Comparison of ENCODE assay signal across 11 cellular contexts in the genomic region with DNA sequence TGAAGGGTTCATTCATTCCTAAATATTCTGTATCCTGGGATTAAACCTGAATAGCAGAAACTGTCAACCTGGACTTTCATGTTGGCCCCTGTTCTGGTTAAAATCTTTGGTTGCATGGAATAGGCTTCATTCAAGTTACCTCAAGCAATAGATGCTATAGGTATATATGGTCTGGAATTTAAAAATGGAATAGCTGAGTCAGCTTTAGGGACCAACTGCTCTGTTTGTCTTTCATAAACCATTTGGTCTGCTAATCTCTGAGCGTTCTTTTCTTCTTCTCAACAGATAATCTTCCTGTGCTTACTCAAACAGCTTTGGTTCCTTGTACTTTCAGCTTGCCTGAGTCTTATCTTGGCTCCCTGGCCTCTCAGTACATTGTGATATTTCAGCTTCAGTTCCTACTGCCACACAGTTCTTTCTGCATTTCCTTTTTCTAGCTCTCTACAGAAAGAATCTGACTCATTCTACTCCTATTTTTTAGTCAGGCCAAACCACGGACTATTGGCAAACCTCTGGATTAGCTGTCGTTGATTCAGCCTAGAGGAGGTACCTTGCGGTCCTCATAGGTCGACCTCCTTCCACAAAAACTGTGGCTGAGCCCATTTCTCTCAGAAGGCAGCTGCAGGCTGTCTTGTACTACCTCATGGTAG. TPM values are rescaled to one million over a fixed set of nuclear protein-coding genes. Genes with fewer than 3 reads are reported as not detected.
DNase-seq lines count a peak whose midpoint lies in the region; ATAC-seq and TF ChIP-seq lines count a peak whose summit lies in the region.
"Had no signal": no experiment of that assay in that cellular context is flagged by ENCODE, and none has a peak within 500 bp of the region (broad histone marks: within the 10 kb centered on the region; RNA-seq: fewer than 3 reads in every experiment).

No MANE protein-coding gene starts in this region.

- H3K4me3 ChIP-seq in SK-N-SH (ENCODE audit: low read depth in 2 of 2, low read length in 1 of 2) (peak overlapping the region in 1 of 2 experiments; percentile 18; a peak in 3 of 4 replicates), fibroblast of mammary gland (ENCODE audit: control insufficient read depth, low read depth, low read length) (no peak overlapping the region), sigmoid colon (no peak overlapping the region), MM.1S (ENCODE audit: low read length) (no peak overlapping the region)

- H3K9me3 ChIP-seq in SK-N-SH (no peaks in the 10 kb centered on the region), sigmoid colon (no peaks in the 10 kb centered on the region), MM.1S (replicated peaks; ENCODE audit: insufficient read depth, low read length) (no peaks in the 10 kb centered on the region)

- H3K27me3 ChIP-seq in SK-N-SH (ENCODE audit: insufficient read depth) (no peaks in the 10 kb centered on the region), sigmoid colon (no peaks in the 10 kb centered on the region), MM.1S (replicated peaks; ENCODE audit: insufficient read depth, low read length) (no peaks in the 10 kb centered on the region)

- H3K79me2 ChIP-seq in SK-N-SH (ENCODE audit: insufficient read depth) (0 out of 2 replicates have a peak, but pooled peaks cover 7% of the 10 kb centered on the region), MM.1S (ENCODE audit: low read length) (no peaks in the 10 kb centered on the region)

- TF ChIP-seq POLR2A in sigmoid colon (IDR thresholded peaks at IDR 0.05), result no peak

- H3K9me2 ChIP-seq in SK-N-SH (no peaks in the 10 kb centered on the region), MM.1S (replicated peaks; ENCODE audit: insufficient read depth, low read length) (no peaks in the 10 kb centered on the region)

- H2AFZ ChIP-seq in SK-N-SH (ENCODE audit: low read depth) (no peak overlapping the region; the same call in 1 of the 2 replicates), MM.1S (ENCODE audit: low read length) (no peak overlapping the region)

- no peak for ATAC-seq in HG02798 (IDR thresholded peaks at IDR 0.05; ENCODE audit: poor library complexity, unreplicated experiment)

- H3K36me3 ChIP-seq in SK-N-SH (replicated peaks in 1 of 2; ENCODE audit: control insufficient read depth in 1 of 2, insufficient read depth in 2 of 2, low read length in 1 of 2) (no peaks in the 10 kb centered on the region), sigmoid colon (no peaks in the 10 kb centered on the region), MM.1S (replicated peaks; ENCODE audit: insufficient read depth, low read length) (no peaks in the 10 kb centered on the region)

- no peaks in the 10 kb centered on the region for H4K20me1 ChIP-seq in SK-N-SH (ENCODE audit: insufficient read depth)
- no peaks in the 10 kb centered on the region for H4K20me1 ChIP-seq in MM.1S (ENCODE audit: insufficient read depth, low read length)

- POLR2A ChIA-PET in SK-N-SH (lab: Yijun Ruan, JAX), result interaction anchor here (0.6 kb wide), 1 partner anchor 274 kb away, joined by 4 read pairs; no protein-coding TSS in a partner anchor

- H3F3A ChIP-seq in SK-N-SH (replicated peaks; ENCODE audit: insufficient read depth) (peaks cover 20% of the 10 kb centered on the region), MM.1S (ENCODE audit: insufficient read depth, low read length) (no peaks in the 10 kb centered on the region)

- TF ChIP-seq EP300 in SK-N-SH (IDR thresholded peaks at IDR 0.05; ENCODE audit: borderline replicate concordance in 1 of 2, low read depth in 1 of 2, low read length in 1 of 2) (peak in 1 of 2 experiments; percentile 83; a peak in 2 of 4 replicates), sigmoid colon (IDR thresholded peaks at IDR 0.05) (no peak)

- H3K27ac ChIP-seq in SK-N-SH (ENCODE audit: low read depth in 2 of 2, low read length in 1 of 2), result peak overlapping the region; percentile 67 to 75
- no peak overlapping the region for H3K27ac ChIP-seq in sigmoid colon
- H3K27ac ChIP-seq in MM.1S (ENCODE audit: low read length), result no peak overlapping the region
- H3K27ac ChIP-seq: VCaP had no signal

- H3K4me1 ChIP-seq in SK-N-SH (ENCODE audit: control insufficient read depth in 1 of 2, insufficient read depth in 2 of 2, low read depth in 1 of 2, low read length in 1 of 2) (peaks cover 6 to 13% of the 10 kb centered on the region in 2 experiments; a peak in 3 of 4 replicates), sigmoid colon (no peaks in the 10 kb centered on the region), MM.1S (ENCODE audit: low read length) (no peaks in the 10 kb centered on the region)

- TF ChIP-seq RAD21 in SK-N-SH (IDR thresholded peaks at IDR 0.05; ENCODE audit: low read length), result no peak

- no peak overlapping the region for H3K9ac ChIP-seq in SK-N-SH
- H3K9ac ChIP-seq in MM.1S (ENCODE audit: low read length), result no peak overlapping the region

- TF ChIP-seq CTCF in SK-N-SH (IDR thresholded peaks at IDR 0.05), result no peak
- no peak for TF ChIP-seq CTCF in fibroblast of mammary gland (conservative IDR thresholded peaks at IDR 0.05; ENCODE audit: control insufficient read depth, insufficient read depth, low read depth, low read length)
- no peak for TF ChIP-seq CTCF in sigmoid colon (IDR thresholded peaks at IDR 0.05)
- TF ChIP-seq CTCF in GM10266 (IDR thresholded peaks at IDR 0.05; ENCODE audit: control insufficient read depth, insufficient read depth, low read depth, missing control alignments), result no peak
- TF ChIP-seq CTCF in MM.1S (IDR thresholded peaks at IDR 0.05; ENCODE audit: low read length), result no peak

- peak; percentile 68 for DNase-seq in H4 (ENCODE audit: low spot score)
- no peak for DNase-seq in SK-N-SH
- peak; percentile 98 for DNase-seq in fibroblast of mammary gland (ENCODE audit: low read depth)
- peak; percentile 68 for DNase-seq in sigmoid colon
- DNase-seq in GM10266 (ENCODE audit: extremely low spot score), result no peak
- DNase-seq in MM.1S, result no peak
- no peak for DNase-seq in NCI-H510A (lab: John Stamatoyannopoulos, UW)
- DNase-seq: central memory CD4-positive, alpha-beta T cell; NCI-H1105 had no signal

- WGBS in SK-N-SH (ENCODE audit: low lambda C conversion rate), result 29% methylated on average over 5 of the region's 5 CpGs
- WGBS in sigmoid colon, 2 donors, result 57 to 80% methylated on average over 5 of the region's 5 CpGs

- H3K4me2 ChIP-seq in SK-N-SH, result peak overlapping the region; percentile 30; the same call in 1 of the 2 replicates
- no peak overlapping the region for H3K4me2 ChIP-seq in MM.1S (ENCODE audit: low read depth, low read length)

- intact Hi-C loops in sigmoid colon (cut with DNase I), result no loop called here

- CTCF ChIA-PET in SK-N-SH (lab: Yijun Ruan, JAX), result interaction anchor here (0.8 to 1.5 kb wide), 3 partner anchors 12 to 23 kb away, joined by 3 to 5 read pairs (median 4); no protein-coding TSS in a partner anchor

TF ChIP-seq in SK-N-SH, 30 proteins besides CTCF, POLR2A, EP300 and RAD21 (continues in another document):
- peak; percentile 79 for TF ChIP-seq TCF12 (IDR thresholded peaks at IDR 0.05)
- TF ChIP-seq MAX (IDR thresholded peaks at IDR 0.05; ENCODE audit: low read depth), result peak; percentile 59; the same call in 1 of the 2 replicates
- no peak for TF ChIP-seq USF2 (IDR thresholded peaks at IDR 0.05; ENCODE audit: borderline replicate concordance, low read depth, low read length)
- no peak for TF ChIP-seq RFX5 (IDR thresholded peaks at IDR 0.05; ENCODE audit: low read length)
- peak; percentile 86; the same call in 1 of the 2 replicates for TF ChIP-seq FOSL2 (IDR thresholded peaks at IDR 0.05; ENCODE audit: borderline replicate concordance, low read depth)
- TF ChIP-seq JUND (IDR thresholded peaks at IDR 0.05), result peak; percentile 80
- TF ChIP-seq PBX3 (IDR thresholded peaks at IDR 0.05), result peak; percentile 75
- no peak for TF ChIP-seq MXI1 (IDR thresholded peaks at IDR 0.05; ENCODE audit: low read depth, low read length)
- TF ChIP-seq, protein P1, sequence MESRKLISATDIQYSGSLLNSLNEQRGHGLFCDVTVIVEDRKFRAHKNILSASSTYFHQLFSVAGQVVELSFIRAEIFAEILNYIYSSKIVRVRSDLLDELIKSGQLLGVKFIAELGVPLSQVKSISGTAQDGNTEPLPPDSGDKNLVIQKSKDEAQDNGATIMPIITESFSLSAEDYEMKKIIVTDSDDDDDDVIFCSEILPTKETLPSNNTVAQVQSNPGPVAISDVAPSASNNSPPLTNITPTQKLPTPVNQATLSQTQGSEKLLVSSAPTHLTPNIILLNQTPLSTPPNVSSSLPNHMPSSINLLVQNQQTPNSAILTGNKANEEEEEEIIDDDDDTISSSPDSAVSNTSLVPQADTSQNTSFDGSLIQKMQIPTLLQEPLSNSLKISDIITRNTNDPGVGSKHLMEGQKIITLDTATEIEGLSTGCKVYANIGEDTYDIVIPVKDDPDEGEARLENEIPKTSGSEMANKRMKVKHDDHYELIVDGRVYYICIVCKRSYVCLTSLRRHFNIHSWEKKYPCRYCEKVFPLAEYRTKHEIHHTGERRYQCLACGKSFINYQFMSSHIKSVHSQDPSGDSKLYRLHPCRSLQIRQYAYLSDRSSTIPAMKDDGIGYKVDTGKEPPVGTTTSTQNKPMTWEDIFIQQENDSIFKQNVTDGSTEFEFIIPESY (IDR thresholded peaks at IDR 0.05; ENCODE audit: borderline replicate concordance, low read depth), result 0 out of 2 replicates have a peak, but pooled peaks have one; percentile 46

RNA-seq across cellular contexts. Expression of gene MAB21L1, which starts 35.9 kb away (rescaled TPM):
- 0.99 and 1.2 TPM in 2 replicates for total RNA-seq in H4 (2014; rRNA removed; shearing (Covaris generic))
- polyA plus RNA-seq in SK-N-SH (2012; rRNA removed), result 42.3 and 44.8 TPM in 2 replicates
- polyA plus RNA-seq in SK-N-SH (2012; cell fraction: cytosol; rRNA removed), result 41.2 and 45.8 TPM in 2 replicates
- polyA plus RNA-seq in SK-N-SH (2012; cell fraction: nucleus; rRNA removed), result 21.8 and 27.7 TPM in 2 replicates
- 1 to 10 TPM; 1.1 to 2.9 (median 1.7) TPM for total RNA-seq in sigmoid colon
- polyA plus RNA-seq in sigmoid colon, result under 1 TPM in 2 of 3 donors, not detected in 1; 0.51 to 0.60 TPM

Comparison
In these comparisons a context has a peak if more than half of its experiments do, and no peak if none do; other contexts are left out.
1. DNase-seq: peak in H4 (single experiment), fibroblast of mammary gland (single experiment) and sigmoid colon (single experiment); none in SK-N-SH (single experiment), GM10266 (single experiment), MM.1S (single experiment) and NCI-H510A (single experiment).
2. H3K27ac ChIP-seq: peak in SK-N-SH (2 of 2); none in sigmoid colon (0 of 4) and MM.1S (single experiment).